Comparison of ENCODE assay signal across 13 cellular contexts in genomic region chr14:92471919-92472318, GRCh38. TPM values are rescaled to one million over a fixed set of nuclear protein-coding genes. Genes with fewer than 3 reads are reported as not detected.
A peak's percentile ranks its signal among the peaks of the same experiment; 100 is the strongest.
DNase-seq lines count a peak whose midpoint lies in the region; ATAC-seq, FAIRE-seq and TF ChIP-seq lines count a peak whose summit lies in the region.
"Had no signal": no experiment of that assay in that cellular context is flagged by ENCODE, and none has a peak within 500 bp of the region (broad histone marks: within the 10 kb centered on the region; RNA-seq: fewer than 3 reads in every experiment).

No MANE protein-coding gene starts in this region.

- no peaks in the 10 kb centered on the region for H3K9me2 ChIP-seq in HCT116 (ENCODE audit: insufficient read depth)

- H3K79me2 ChIP-seq in HCT116 (ENCODE audit: insufficient read depth, low read length): no peaks in the 10 kb centered on the region

- no peak overlapping the region; the same call in 1 of the 2 replicates for H3K27ac ChIP-seq in HCT116 (ENCODE audit: low read depth, low read length)
- H3K27ac ChIP-seq: BLaER1, upper lobe of left lung had no signal

- H4K20me1 ChIP-seq in HCT116 (ENCODE audit: insufficient read depth): no peaks in the 10 kb centered on the region
- H4K20me1 ChIP-seq: BLaER1 had no signal

- peaks cover 2 to 6% of the 10 kb centered on the region in 2 experiments; a peak in 2 of 4 replicates for H3K9me3 ChIP-seq in HCT116 (ENCODE audit: control insufficient read depth in 1 of 2, insufficient read depth in 1 of 2, low read depth in 1 of 2, low read length in 2 of 2)
- H3K9me3 ChIP-seq in adipocyte (ENCODE audit: control insufficient read depth, low read length): peaks cover 3% of the 10 kb centered on the region

- TF ChIP-seq RAD21 in HCT116 (IDR thresholded peaks at IDR 0.05; ENCODE audit: low read depth): peak; percentile 20; the same call in 1 of the 2 replicates

- TF ChIP-seq CTCF in HCT116 (IDR thresholded peaks at IDR 0.05 in 2 of 3, conservative IDR thresholded peaks at IDR 0.05 in 1 of 3; ENCODE audit: borderline replicate concordance in 1 of 3, insufficient read depth in 1 of 3, low read depth in 2 of 3, low read length in 2 of 3): no peak

- peaks cover 34 to 48% of the 10 kb centered on the region in 2 experiments for H3K4me1 ChIP-seq in HCT116 (ENCODE audit: control insufficient read depth in 1 of 2, insufficient read depth in 2 of 2, low read length in 2 of 2)
- H3K4me1 ChIP-seq in adipocyte (ENCODE audit: control insufficient read depth, insufficient read depth, low read length): peaks cover 40% of the 10 kb centered on the region

- RAD21 ChIA-PET in HCT116 (lab: Charles Lee; ENCODE audit: low non-redundant PET in 1 of 2, low total read pairs in 2 of 2, uncharacterized antibody in 2 of 2, unreplicated experiment in 2 of 2): no interaction called here

- no peak for TF ChIP-seq POLR2A in HCT116 (IDR thresholded peaks at IDR 0.05; ENCODE audit: borderline replicate concordance, extremely low read depth, insufficient read depth, insufficient read length)
- no peak for TF ChIP-seq POLR2A in GM12891 (IDR thresholded peaks at IDR 0.05; ENCODE audit: low read depth, low read length)

- FAIRE-seq in GM12891 (lab: Jason Lieb, UNC): no peak
- FAIRE-seq: colon had no signal

- H3K27me3 ChIP-seq in HCT116 (ENCODE audit: insufficient read depth, low read length) (no peaks in the 10 kb centered on the region), adipocyte (replicated peaks; ENCODE audit: control insufficient read depth, insufficient read depth, low read length) (no peaks in the 10 kb centered on the region)
- H3K27me3 ChIP-seq: BLaER1, upper lobe of left lung had no signal

- H3K4me2 ChIP-seq in HCT116 (ENCODE audit: low read length): peak overlapping the region; percentile 53

- CTCF ChIA-PET in HCT116 (lab: Charles Lee): interaction anchor here (0.7 kb wide), 1 partner anchor 12 kb away, joined by 3 read pairs; no protein-coding TSS in a partner anchor

- POLR2A ChIA-PET in HCT116 (lab: Charles Lee): interaction anchor here (1.2 kb wide), 1 partner anchor 10 kb away, joined by 3 read pairs; no protein-coding TSS in a partner anchor

- no peaks in the 10 kb centered on the region for H3K36me3 ChIP-seq in HCT116 (ENCODE audit: control insufficient read depth in 1 of 2, insufficient read depth in 2 of 2, low read length in 2 of 2)
- no peaks in the 10 kb centered on the region for H3K36me3 ChIP-seq in adipocyte (ENCODE audit: control insufficient read depth, insufficient read depth, low read length, severe bottlenecking)
- H3K36me3 ChIP-seq: BLaER1, upper lobe of left lung had no signal

- DNase-seq in A172 (ENCODE audit: low spot score) (peak; percentile 83), HCT116 (ENCODE audit: low read depth, low spot score) (peak; percentile 62), adipocyte (ENCODE audit: low read depth) (peak; percentile 67), iPS-NIHi11 (ENCODE audit: low spot score) (peak; percentile 79), GM12891 (ENCODE audit: insufficient read length, low spot score) (no peak), NCI-H128 (lab: John Stamatoyannopoulos, UW; ENCODE audit: unreplicated experiment) (no peak), NCI-H1105 treated with DMSO at 0.1 percent for 48 hours (lab: John Stamatoyannopoulos, UW) (no peak)
- DNase-seq in activated CD4-positive, CD25-positive, alpha-beta regulatory T cell (lab: John Stamatoyannopoulos, UW): no peak
- DNase-seq: upper lobe of left lung had no signal

- H3K9ac ChIP-seq in HCT116 (ENCODE audit: low read length): no peak overlapping the region
- H3K9ac ChIP-seq in adipocyte (ENCODE audit: low read length): no peak overlapping the region
- H3K9ac ChIP-seq: BLaER1 had no signal

- no TSS peak for BruUV-seq in HCT116 (replicated peaks; lab: Mats Ljungman, UMichigan)

- H3K4me3 ChIP-seq in HCT116 (replicated peaks in 1 of 2; ENCODE audit: low read depth in 1 of 2, low read length in 2 of 2): no peak overlapping the region
- H3K4me3 ChIP-seq in adipocyte (ENCODE audit: low read length): no peak overlapping the region
- H3K4me3 ChIP-seq: BLaER1, lung, upper lobe of left lung had no signal

- H2AFZ ChIP-seq in HCT116 (ENCODE audit: low read depth, low read length, poor library complexity, severe bottlenecking): no peak overlapping the region

- intact Hi-C loops in HCT116 (cut with micrococcal nuclease): loop anchor here (2.0 to 10.0 kb wide), 2 partner anchors 39 to 213 kb away; no protein-coding TSS in a partner anchor

- ATAC-seq in HCT116: peak; percentile 93
- ATAC-seq: Right ventricle myocardium inferior had no signal

TF ChIP-seq in HCT116, 20 proteins besides CTCF, POLR2A, EP300 and RAD21 (continues in another document):
- TF ChIP-seq ELF1 (IDR thresholded peaks at IDR 0.05; ENCODE audit: borderline replicate concordance, low read depth) (no peak), SRF (IDR thresholded peaks at IDR 0.05; ENCODE audit: low read depth) (no peak), FOSL1 (IDR thresholded peaks at IDR 0.05; ENCODE audit: low read depth) (peak; percentile 73), ZFX (IDR thresholded peaks at IDR 0.05) (no peak), TCF7L2 (IDR thresholded peaks at IDR 0.05; ENCODE audit: borderline replicate concordance, extremely low read depth, insufficient read depth, insufficient read length) (peak; percentile 57), SIN3A (IDR thresholded peaks at IDR 0.05; ENCODE audit: low read depth) (no peak), CBX3 (IDR thresholded peaks at IDR 0.05; ENCODE audit: low read depth) (peak; percentile 67; the same call in 1 of the 2 replicates), CEBPB (IDR thresholded peaks at IDR 0.05; ENCODE audit: low read depth) (no peak)
- TF ChIP-seq, protein P1, sequence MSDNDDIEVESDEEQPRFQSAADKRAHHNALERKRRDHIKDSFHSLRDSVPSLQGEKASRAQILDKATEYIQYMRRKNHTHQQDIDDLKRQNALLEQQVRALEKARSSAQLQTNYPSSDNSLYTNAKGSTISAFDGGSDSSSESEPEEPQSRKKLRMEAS (IDR thresholded peaks at IDR 0.05): peak; percentile 43; the same call in 1 of the 2 replicates
- TF ChIP-seq, protein P2, sequence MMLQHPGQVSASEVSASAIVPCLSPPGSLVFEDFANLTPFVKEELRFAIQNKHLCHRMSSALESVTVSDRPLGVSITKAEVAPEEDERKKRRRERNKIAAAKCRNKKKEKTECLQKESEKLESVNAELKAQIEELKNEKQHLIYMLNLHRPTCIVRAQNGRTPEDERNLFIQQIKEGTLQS (IDR thresholded peaks at IDR 0.05): no peak

TF ChIP-seq in GM12891, 5 proteins besides CTCF, POLR2A, EP300 and RAD21:
- TF ChIP-seq SPI1 (IDR thresholded peaks at IDR 0.05; ENCODE audit: low read depth, low read length) (no peak), PAX5 (IDR thresholded peaks at IDR 0.05; ENCODE audit: insufficient read depth, low read length, severe bottlenecking) (no peak), POLR2AphosphoS5 (IDR thresholded peaks at IDR 0.05; ENCODE audit: low read depth, low read length) (no peak), POU2F2 (IDR thresholded peaks at IDR 0.05; ENCODE audit: low read depth, low read length) (no peak), TAF1 (IDR thresholded peaks at IDR 0.05; ENCODE audit: low read depth, low read length) (no peak)

RNA-seq across cellular contexts. Expression of gene RIN3, which starts 41.7 kb away (rescaled TPM):
- total RNA-seq in A172 (2014; rRNA removed; shearing (Covaris generic)): 0.33 and 2.6 TPM in 2 replicates
- 22.2 TPM for total RNA-seq in HCT116 (2021; ENCODE audit: unreplicated experiment)
- 20.3 and 22.3 TPM in 2 replicates for polyA plus RNA-seq in HCT116 (2012)
- polyA plus RNA-seq in GM12891 (2012; ENCODE audit: low read depth, missing spikeins): 7.6 TPM

Comparison
In these comparisons a context has a peak if more than half of its experiments do, and no peak if none do; other contexts are left out.
1. DNase-seq: peak in A172 (single experiment), HCT116 (single experiment), adipocyte (single experiment) and iPS-NIHi11 (single experiment); none in GM12891 (single experiment), NCI-H128 (single experiment), activated CD4-positive, CD25-positive, alpha-beta regulatory T cell (0 of 4) and NCI-H1105 treated with DMSO at 0.1 percent for 48 hours (single experiment).